4 cellular contexts compared by ENCODE assay signal in the genomic region with DNA sequence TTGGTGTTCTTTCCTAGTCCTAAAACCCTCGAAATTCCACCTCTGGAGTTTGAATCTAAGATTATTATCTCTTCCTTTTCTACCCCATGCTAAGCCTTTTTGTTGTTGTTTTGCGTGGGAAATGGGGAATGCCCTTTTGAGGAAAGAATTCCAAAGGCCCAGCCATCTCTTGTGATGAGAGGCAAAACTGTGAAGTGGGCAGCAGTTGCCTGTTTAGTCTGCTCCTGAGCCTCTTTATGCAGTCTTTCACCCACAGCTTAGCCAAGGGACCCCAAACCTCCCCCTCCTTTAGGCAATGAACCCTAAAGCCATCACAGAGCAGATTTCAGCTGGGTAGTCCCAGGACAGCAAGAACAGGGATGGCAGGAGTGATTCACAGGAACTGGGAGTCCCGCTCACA.
TF ChIP-seq lines count a peak whose summit lies in the region.

No MANE protein-coding gene starts in this region.

TF ChIP-seq in A549, 52 proteins besides CTCF, POLR2A, EP300 and RAD21 (continued from another document):
- no peak for TF ChIP-seq HMGXB4 (CRISPR knock-in tag; IDR thresholded peaks at IDR 0.05; ENCODE audit: borderline replicate concordance)
TF ChIP-seq in A549: peak in this region for 0.

TF ChIP-seq in endothelial cell of umbilical vein, 7 proteins besides CTCF, POLR2A, EP300 and RAD21 (continued from another document):
- TF ChIP-seq MYC (IDR thresholded peaks at IDR 0.05; ENCODE audit: low read depth, low read length), result no peak
- TF ChIP-seq, protein P1, sequence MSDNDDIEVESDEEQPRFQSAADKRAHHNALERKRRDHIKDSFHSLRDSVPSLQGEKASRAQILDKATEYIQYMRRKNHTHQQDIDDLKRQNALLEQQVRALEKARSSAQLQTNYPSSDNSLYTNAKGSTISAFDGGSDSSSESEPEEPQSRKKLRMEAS (IDR thresholded peaks at IDR 0.05; ENCODE audit: insufficient read depth, insufficient read length), result no peak
- no peak for TF ChIP-seq GATA2 (IDR thresholded peaks at IDR 0.05; ENCODE audit: insufficient read depth, insufficient read length, low read depth, low read length)

TF ChIP-seq in neural cell, 6 proteins besides CTCF, POLR2A, EP300 and RAD21:
- TF ChIP-seq REST (IDR thresholded peaks at IDR 0.05; ENCODE audit: borderline replicate concordance), result no peak
- TF ChIP-seq EZH2 (IDR thresholded peaks at IDR 0.05; ENCODE audit: borderline replicate concordance, insufficient read depth, low read length, poor library complexity, severe bottlenecking), result no peak
- TF ChIP-seq TAF1 (IDR thresholded peaks at IDR 0.05; ENCODE audit: low read depth), result no peak
- TF ChIP-seq POLR2AphosphoS5 (IDR thresholded peaks at IDR 0.05), result no peak
- no peak for TF ChIP-seq MXI1 (conservative IDR thresholded peaks at IDR 0.05; ENCODE audit: poor library complexity, severe bottlenecking)
- no peak for TF ChIP-seq SMC3 (conservative IDR thresholded peaks at IDR 0.05; ENCODE audit: poor library complexity)

TF ChIP-seq in SK-N-SH treated with all-trans-retinoic acid at 6 μM for 48 hours, 23 proteins besides CTCF, POLR2A, EP300 and RAD21 (continued from another document):
- TF ChIP-seq PATZ1 (CRISPR knock-in tag; IDR thresholded peaks at IDR 0.05; ENCODE audit: borderline replicate concordance), result no peak
- no peak for TF ChIP-seq OSR1 (CRISPR knock-in tag; IDR thresholded peaks at IDR 0.05)
- no peak for TF ChIP-seq CSRNP3 (CRISPR knock-in tag; IDR thresholded peaks at IDR 0.05)
- no peak for TF ChIP-seq GLIS3 (CRISPR knock-in tag; IDR thresholded peaks at IDR 0.05)
- no peak for TF ChIP-seq ZFP30 (CRISPR knock-in tag; IDR thresholded peaks at IDR 0.05)
- no peak for TF ChIP-seq RARB (CRISPR knock-in tag; IDR thresholded peaks at IDR 0.05)
- no peak for TF ChIP-seq CSDC2 (CRISPR knock-in tag; IDR thresholded peaks at IDR 0.05)
- TF ChIP-seq, protein P2, sequence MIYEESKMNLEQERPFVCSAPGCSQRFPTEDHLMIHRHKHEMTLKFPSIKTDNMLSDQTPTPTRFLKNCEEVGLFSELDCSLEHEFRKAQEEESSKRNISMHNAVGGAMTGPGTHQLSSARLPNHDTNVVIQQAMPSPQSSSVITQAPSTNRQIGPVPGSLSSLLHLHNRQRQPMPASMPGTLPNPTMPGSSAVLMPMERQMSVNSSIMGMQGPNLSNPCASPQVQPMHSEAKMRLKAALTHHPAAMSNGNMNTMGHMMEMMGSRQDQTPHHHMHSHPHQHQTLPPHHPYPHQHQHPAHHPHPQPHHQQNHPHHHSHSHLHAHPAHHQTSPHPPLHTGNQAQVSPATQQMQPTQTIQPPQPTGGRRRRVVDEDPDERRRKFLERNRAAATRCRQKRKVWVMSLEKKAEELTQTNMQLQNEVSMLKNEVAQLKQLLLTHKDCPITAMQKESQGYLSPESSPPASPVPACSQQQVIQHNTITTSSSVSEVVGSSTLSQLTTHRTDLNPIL (CRISPR knock-in tag; IDR thresholded peaks at IDR 0.05; ENCODE audit: low read depth), result no peak
- TF ChIP-seq ZNF8 (CRISPR knock-in tag; IDR thresholded peaks at IDR 0.05), result no peak
- TF ChIP-seq ZFP3 (CRISPR knock-in tag; IDR thresholded peaks at IDR 0.05), result no peak
TF ChIP-seq in SK-N-SH treated with all-trans-retinoic acid at 6 μM for 48 hours: peak in this region for 0.
